Comparison of ENCODE assay signal across 2 cellular contexts in the genomic region with DNA sequence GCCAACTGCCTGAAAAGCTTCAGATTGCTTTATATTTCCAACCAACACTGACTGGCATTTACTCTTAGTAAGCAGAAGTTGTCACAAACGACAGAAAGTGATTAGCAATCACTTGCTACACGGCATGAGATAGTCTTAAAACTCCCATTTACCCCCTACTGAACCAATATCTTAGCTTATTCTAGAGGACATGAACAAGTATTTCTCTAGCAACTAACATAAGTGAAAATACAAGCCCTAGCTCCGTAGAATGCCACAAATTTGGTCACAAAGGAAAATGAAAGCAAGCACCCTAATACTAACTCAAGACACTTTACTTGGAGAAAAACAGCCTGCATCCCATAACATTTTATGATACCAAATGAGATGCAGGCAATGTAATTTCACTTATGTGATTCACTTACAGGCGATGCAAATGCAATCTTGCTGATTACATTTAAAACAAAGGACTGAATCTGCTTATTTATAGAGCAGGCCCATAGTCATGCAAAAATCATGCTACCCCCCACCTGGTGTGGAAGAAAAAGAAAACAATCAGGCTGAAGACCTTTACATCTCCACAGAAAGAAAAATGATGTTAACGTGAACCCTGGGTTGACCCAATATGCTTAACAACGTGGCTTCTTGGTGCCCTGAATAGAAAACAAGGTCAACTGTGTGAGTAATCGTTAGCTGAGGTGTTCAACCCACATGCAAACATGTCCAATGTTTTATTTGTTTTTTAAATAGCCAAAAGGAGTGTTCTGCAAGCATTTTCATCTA.
TF ChIP-seq lines count a peak whose summit lies in the region.

No MANE protein-coding gene starts in this region.

TF ChIP-seq in GM23338, 12 proteins besides CTCF, POLR2A, EP300 and RAD21 (continued from another document):
- TF ChIP-seq, protein P1, sequence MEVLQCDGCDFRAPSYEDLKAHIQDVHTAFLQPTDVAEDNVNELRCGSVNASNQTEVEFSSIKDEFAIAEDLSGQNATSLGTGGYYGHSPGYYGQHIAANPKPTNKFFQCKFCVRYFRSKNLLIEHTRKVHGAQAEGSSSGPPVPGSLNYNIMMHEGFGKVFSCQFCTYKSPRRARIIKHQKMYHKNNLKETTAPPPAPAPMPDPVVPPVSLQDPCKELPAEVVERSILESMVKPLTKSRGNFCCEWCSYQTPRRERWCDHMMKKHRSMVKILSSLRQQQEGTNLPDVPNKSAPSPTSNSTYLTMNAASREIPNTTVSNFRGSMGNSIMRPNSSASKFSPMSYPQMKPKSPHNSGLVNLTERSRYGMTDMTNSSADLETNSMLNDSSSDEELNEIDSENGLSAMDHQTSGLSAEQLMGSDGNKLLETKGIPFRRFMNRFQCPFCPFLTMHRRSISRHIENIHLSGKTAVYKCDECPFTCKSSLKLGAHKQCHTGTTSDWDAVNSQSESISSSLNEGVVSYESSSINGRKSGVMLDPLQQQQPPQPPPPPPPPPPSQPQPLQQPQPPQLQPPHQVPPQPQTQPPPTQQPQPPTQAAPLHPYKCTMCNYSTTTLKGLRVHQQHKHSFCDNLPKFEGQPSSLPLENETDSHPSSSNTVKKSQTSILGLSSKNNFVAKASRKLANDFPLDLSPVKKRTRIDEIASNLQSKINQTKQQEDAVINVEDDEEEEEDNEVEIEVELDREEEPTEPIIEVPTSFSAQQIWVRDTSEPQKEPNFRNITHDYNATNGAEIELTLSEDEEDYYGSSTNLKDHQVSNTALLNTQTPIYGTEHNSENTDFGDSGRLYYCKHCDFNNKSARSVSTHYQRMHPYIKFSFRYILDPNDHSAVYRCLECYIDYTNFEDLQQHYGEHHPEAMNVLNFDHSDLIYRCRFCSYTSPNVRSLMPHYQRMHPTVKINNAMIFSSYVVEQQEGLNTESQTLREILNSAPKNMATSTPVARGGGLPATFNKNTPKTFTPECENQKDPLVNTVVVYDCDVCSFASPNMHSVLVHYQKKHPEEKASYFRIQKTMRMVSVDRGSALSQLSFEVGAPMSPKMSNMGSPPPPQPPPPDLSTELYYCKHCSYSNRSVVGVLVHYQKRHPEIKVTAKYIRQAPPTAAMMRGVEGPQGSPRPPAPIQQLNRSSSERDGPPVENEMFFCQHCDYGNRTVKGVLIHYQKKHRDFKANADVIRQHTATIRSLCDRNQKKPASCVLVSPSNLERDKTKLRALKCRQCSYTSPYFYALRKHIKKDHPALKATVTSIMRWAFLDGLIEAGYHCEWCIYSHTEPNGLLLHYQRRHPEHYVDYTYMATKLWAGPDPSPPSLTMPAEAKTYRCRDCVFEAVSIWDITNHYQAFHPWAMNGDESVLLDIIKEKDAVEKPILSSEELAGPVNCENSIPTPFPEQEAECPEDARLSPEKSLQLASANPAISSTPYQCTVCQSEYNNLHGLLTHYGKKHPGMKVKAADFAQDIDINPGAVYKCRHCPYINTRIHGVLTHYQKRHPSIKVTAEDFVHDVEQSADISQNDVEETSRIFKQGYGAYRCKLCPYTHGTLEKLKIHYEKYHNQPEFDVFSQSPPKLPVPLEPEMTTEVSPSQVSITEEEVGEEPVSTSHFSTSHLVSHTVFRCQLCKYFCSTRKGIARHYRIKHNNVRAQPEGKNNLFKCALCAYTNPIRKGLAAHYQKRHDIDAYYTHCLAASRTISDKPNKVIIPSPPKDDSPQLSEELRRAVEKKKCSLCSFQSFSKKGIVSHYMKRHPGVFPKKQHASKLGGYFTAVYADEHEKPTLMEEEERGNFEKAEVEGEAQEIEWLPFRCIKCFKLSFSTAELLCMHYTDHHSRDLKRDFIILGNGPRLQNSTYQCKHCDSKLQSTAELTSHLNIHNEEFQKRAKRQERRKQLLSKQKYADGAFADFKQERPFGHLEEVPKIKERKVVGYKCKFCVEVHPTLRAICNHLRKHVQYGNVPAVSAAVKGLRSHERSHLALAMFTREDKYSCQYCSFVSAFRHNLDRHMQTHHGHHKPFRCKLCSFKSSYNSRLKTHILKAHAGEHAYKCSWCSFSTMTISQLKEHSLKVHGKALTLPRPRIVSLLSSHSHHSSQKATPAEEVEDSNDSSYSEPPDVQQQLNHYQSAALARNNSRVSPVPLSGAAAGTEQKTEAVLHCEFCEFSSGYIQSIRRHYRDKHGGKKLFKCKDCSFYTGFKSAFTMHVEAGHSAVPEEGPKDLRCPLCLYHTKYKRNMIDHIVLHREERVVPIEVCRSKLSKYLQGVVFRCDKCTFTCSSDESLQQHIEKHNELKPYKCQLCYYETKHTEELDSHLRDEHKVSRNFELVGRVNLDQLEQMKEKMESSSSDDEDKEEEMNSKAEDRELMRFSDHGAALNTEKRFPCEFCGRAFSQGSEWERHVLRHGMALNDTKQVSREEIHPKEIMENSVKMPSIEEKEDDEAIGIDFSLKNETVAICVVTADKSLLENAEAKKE (CRISPR knock-in tag; IDR thresholded peaks at IDR 0.05), result peak; percentile 84
- TF ChIP-seq STAT1 (IDR thresholded peaks at IDR 0.05; ENCODE audit: unreplicated experiment), result no peak
- TF ChIP-seq ZNF331 (CRISPR knock-in tag; IDR thresholded peaks at IDR 0.05; ENCODE audit: low read depth), result no peak

TF ChIP-seq in WTC11, 78 proteins besides CTCF, POLR2A, EP300 and RAD21 (continued from another document):
- TF ChIP-seq, protein P2, sequence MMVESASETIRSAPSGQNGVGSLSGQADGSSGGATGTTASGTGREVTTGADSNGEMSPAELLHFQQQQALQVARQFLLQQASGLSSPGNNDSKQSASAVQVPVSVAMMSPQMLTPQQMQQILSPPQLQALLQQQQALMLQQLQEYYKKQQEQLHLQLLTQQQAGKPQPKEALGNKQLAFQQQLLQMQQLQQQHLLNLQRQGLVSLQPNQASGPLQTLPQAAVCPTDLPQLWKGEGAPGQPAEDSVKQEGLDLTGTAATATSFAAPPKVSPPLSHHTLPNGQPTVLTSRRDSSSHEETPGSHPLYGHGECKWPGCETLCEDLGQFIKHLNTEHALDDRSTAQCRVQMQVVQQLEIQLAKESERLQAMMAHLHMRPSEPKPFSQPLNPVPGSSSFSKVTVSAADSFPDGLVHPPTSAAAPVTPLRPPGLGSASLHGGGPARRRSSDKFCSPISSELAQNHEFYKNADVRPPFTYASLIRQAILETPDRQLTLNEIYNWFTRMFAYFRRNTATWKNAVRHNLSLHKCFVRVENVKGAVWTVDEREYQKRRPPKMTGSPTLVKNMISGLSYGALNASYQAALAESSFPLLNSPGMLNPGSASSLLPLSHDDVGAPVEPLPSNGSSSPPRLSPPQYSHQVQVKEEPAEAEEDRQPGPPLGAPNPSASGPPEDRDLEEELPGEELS (CRISPR knock-in tag; IDR thresholded peaks at IDR 0.05), result peak; percentile 24; the same call in 1 of the 2 replicates
- TF ChIP-seq, protein P3, sequence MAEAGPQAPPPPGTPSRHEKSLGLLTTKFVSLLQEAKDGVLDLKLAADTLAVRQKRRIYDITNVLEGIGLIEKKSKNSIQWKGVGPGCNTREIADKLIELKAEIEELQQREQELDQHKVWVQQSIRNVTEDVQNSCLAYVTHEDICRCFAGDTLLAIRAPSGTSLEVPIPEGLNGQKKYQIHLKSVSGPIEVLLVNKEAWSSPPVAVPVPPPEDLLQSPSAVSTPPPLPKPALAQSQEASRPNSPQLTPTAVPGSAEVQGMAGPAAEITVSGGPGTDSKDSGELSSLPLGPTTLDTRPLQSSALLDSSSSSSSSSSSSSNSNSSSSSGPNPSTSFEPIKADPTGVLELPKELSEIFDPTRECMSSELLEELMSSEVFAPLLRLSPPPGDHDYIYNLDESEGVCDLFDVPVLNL (CRISPR knock-in tag; IDR thresholded peaks at IDR 0.05; ENCODE audit: borderline replicate concordance, low read depth), result no peak
- TF ChIP-seq NFE2L1 (CRISPR knock-in tag; IDR thresholded peaks at IDR 0.05), result 0 out of 2 replicates have a peak, but pooled peaks have one; percentile 20
- TF ChIP-seq, protein P4, sequence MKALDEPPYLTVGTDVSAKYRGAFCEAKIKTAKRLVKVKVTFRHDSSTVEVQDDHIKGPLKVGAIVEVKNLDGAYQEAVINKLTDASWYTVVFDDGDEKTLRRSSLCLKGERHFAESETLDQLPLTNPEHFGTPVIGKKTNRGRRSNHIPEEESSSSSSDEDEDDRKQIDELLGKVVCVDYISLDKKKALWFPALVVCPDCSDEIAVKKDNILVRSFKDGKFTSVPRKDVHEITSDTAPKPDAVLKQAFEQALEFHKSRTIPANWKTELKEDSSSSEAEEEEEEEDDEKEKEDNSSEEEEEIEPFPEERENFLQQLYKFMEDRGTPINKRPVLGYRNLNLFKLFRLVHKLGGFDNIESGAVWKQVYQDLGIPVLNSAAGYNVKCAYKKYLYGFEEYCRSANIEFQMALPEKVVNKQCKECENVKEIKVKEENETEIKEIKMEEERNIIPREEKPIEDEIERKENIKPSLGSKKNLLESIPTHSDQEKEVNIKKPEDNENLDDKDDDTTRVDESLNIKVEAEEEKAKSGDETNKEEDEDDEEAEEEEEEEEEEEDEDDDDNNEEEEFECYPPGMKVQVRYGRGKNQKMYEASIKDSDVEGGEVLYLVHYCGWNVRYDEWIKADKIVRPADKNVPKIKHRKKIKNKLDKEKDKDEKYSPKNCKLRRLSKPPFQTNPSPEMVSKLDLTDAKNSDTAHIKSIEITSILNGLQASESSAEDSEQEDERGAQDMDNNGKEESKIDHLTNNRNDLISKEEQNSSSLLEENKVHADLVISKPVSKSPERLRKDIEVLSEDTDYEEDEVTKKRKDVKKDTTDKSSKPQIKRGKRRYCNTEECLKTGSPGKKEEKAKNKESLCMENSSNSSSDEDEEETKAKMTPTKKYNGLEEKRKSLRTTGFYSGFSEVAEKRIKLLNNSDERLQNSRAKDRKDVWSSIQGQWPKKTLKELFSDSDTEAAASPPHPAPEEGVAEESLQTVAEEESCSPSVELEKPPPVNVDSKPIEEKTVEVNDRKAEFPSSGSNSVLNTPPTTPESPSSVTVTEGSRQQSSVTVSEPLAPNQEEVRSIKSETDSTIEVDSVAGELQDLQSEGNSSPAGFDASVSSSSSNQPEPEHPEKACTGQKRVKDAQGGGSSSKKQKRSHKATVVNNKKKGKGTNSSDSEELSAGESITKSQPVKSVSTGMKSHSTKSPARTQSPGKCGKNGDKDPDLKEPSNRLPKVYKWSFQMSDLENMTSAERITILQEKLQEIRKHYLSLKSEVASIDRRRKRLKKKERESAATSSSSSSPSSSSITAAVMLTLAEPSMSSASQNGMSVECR (CRISPR knock-in tag; IDR thresholded peaks at IDR 0.05; ENCODE audit: borderline replicate concordance), result no peak
- TF ChIP-seq, protein P5, sequence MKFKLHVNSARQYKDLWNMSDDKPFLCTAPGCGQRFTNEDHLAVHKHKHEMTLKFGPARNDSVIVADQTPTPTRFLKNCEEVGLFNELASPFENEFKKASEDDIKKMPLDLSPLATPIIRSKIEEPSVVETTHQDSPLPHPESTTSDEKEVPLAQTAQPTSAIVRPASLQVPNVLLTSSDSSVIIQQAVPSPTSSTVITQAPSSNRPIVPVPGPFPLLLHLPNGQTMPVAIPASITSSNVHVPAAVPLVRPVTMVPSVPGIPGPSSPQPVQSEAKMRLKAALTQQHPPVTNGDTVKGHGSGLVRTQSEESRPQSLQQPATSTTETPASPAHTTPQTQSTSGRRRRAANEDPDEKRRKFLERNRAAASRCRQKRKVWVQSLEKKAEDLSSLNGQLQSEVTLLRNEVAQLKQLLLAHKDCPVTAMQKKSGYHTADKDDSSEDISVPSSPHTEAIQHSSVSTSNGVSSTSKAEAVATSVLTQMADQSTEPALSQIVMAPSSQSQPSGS (CRISPR knock-in tag; IDR thresholded peaks at IDR 0.05; ENCODE audit: borderline replicate concordance, low read depth), result no peak
